In genomic region chr5:96714951-96715451, GRCh38 we compare ENCODE assay signal across 1 cellular context.
A peak's percentile ranks its signal among the peaks of the same experiment; 100 is the strongest.
TF ChIP-seq lines count a peak whose summit lies in the region.

No MANE protein-coding gene starts in this region.

TF ChIP-seq in HepG2, 621 proteins besides CTCF, POLR2A, EP300 and RAD21 (continued from another document and continues in another):
- TF ChIP-seq, protein P1, sequence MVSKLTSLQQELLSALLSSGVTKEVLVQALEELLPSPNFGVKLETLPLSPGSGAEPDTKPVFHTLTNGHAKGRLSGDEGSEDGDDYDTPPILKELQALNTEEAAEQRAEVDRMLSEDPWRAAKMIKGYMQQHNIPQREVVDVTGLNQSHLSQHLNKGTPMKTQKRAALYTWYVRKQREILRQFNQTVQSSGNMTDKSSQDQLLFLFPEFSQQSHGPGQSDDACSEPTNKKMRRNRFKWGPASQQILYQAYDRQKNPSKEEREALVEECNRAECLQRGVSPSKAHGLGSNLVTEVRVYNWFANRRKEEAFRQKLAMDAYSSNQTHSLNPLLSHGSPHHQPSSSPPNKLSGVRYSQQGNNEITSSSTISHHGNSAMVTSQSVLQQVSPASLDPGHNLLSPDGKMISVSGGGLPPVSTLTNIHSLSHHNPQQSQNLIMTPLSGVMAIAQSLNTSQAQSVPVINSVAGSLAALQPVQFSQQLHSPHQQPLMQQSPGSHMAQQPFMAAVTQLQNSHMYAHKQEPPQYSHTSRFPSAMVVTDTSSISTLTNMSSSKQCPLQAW (CRISPR knock-in tag; IDR thresholded peaks at IDR 0.05), result no peak
- no peak for TF ChIP-seq FOXP1 (IDR thresholded peaks at IDR 0.05)
- TF ChIP-seq FOXP1 (CRISPR knock-in tag; IDR thresholded peaks at IDR 0.05), result peak; percentile 80
- TF ChIP-seq ZNF24 (IDR thresholded peaks at IDR 0.05), result no peak
- peak; percentile 88 for TF ChIP-seq GATAD2A (CRISPR knock-in tag; IDR thresholded peaks at IDR 0.05)
- peak; percentile 27; the same call in 1 of the 2 replicates for TF ChIP-seq MIXL1 (CRISPR knock-in tag; IDR thresholded peaks at IDR 0.05)
- TF ChIP-seq ATF3 (CRISPR knock-in tag; IDR thresholded peaks at IDR 0.05), result peak; percentile 94
- peak; percentile 83 for TF ChIP-seq FOXA3 (CRISPR knock-in tag; IDR thresholded peaks at IDR 0.05)
- TF ChIP-seq MEF2D (CRISPR knock-in tag; IDR thresholded peaks at IDR 0.05), result 0 out of 2 replicates have a peak, but pooled peaks have one; percentile 29
- no peak for TF ChIP-seq TOE1 (CRISPR knock-in tag; IDR thresholded peaks at IDR 0.05)
- no peak for TF ChIP-seq PHF8 (CRISPR knock-in tag; IDR thresholded peaks at IDR 0.05)
- TF ChIP-seq KLF6 (CRISPR knock-in tag; IDR thresholded peaks at IDR 0.05), result 0 out of 2 replicates have a peak, but pooled peaks have one; percentile 65
- TF ChIP-seq NCOR1 (IDR thresholded peaks at IDR 0.05; ENCODE audit: borderline replicate concordance, low read length), result peak; percentile 91
- TF ChIP-seq ZNF331 (CRISPR knock-in tag; IDR thresholded peaks at IDR 0.05), result peak; percentile 62
- TF ChIP-seq ARID4A (CRISPR knock-in tag; IDR thresholded peaks at IDR 0.05; ENCODE audit: borderline replicate concordance), result peak; percentile 87
- TF ChIP-seq FOXC1 (CRISPR knock-in tag; IDR thresholded peaks at IDR 0.05; ENCODE audit: borderline replicate concordance), result no peak
- no peak for TF ChIP-seq JARID2 (CRISPR knock-in tag; IDR thresholded peaks at IDR 0.05; ENCODE audit: insufficient replicate concordance)
- no peak for TF ChIP-seq ZNF263 (CRISPR knock-in tag; IDR thresholded peaks at IDR 0.05)
- TF ChIP-seq, protein P2, sequence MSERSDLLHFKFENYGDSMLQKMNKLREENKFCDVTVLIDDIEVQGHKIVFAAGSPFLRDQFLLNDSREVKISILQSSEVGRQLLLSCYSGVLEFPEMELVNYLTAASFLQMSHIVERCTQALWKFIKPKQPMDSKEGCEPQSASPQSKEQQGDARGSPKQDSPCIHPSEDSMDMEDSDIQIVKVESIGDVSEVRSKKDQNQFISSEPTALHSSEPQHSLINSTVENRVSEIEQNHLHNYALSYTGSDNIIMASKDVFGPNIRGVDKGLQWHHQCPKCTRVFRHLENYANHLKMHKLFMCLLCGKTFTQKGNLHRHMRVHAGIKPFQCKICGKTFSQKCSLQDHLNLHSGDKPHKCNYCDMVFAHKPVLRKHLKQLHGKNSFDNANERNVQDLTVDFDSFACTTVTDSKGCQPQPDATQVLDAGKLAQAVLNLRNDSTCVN (CRISPR knock-in tag; IDR thresholded peaks at IDR 0.05; ENCODE audit: borderline replicate concordance), result no peak
- no peak for TF ChIP-seq NFATC3 (CRISPR knock-in tag; IDR thresholded peaks at IDR 0.05)
- no peak for TF ChIP-seq TBP (CRISPR knock-in tag; IDR thresholded peaks at IDR 0.05)
- TF ChIP-seq MBD4 (IDR thresholded peaks at IDR 0.05; ENCODE audit: borderline replicate concordance, low read length), result 0 out of 2 replicates have a peak, but pooled peaks have one; percentile 58
- TF ChIP-seq ZGPAT (CRISPR knock-in tag; IDR thresholded peaks at IDR 0.05), result peak; percentile 72
- TF ChIP-seq MAFF (IDR thresholded peaks at IDR 0.05; ENCODE audit: low read depth, low read length), result no peak
- TF ChIP-seq ZNF234 (CRISPR knock-in tag; conservative IDR thresholded peaks at IDR 0.05), result no peak
- no peak for TF ChIP-seq ZNF441 (CRISPR knock-in tag; IDR thresholded peaks at IDR 0.05; ENCODE audit: borderline replicate concordance)
- TF ChIP-seq, protein P3, sequence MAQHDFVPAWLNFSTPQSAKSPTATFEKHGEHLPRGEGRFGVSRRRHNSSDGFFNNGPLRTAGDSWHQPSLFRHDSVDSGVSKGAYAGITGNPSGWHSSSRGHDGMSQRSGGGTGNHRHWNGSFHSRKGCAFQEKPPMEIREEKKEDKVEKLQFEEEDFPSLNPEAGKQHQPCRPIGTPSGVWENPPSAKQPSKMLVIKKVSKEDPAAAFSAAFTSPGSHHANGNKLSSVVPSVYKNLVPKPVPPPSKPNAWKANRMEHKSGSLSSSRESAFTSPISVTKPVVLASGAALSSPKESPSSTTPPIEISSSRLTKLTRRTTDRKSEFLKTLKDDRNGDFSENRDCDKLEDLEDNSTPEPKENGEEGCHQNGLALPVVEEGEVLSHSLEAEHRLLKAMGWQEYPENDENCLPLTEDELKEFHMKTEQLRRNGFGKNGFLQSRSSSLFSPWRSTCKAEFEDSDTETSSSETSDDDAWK (CRISPR knock-in tag; IDR thresholded peaks at IDR 0.05), result no peak
- TF ChIP-seq TBX3 (IDR thresholded peaks at IDR 0.05; ENCODE audit: borderline replicate concordance), result no peak
- no peak for TF ChIP-seq ATM (IDR thresholded peaks at IDR 0.05; ENCODE audit: borderline replicate concordance)
- peak; percentile 92 for TF ChIP-seq FOXK1 (CRISPR knock-in tag; IDR thresholded peaks at IDR 0.05; ENCODE audit: borderline replicate concordance, low read depth)
- no peak for TF ChIP-seq RELA (CRISPR knock-in tag; IDR thresholded peaks at IDR 0.05)
- TF ChIP-seq TFE3 (CRISPR knock-in tag; IDR thresholded peaks at IDR 0.05), result peak; percentile 22; the same call in 1 of the 2 replicates
- TF ChIP-seq MTERF4 (CRISPR knock-in tag; IDR thresholded peaks at IDR 0.05), result no peak
- TF ChIP-seq ZFP36 (IDR thresholded peaks at IDR 0.05; ENCODE audit: borderline replicate concordance, low read depth, low read length, partially characterized antibody), result no peak
- no peak for TF ChIP-seq NKX3-1 (CRISPR knock-in tag; IDR thresholded peaks at IDR 0.05)
- no peak for TF ChIP-seq KDM5A (IDR thresholded peaks at IDR 0.05; ENCODE audit: borderline replicate concordance, low read length)
- TF ChIP-seq, protein P4, sequence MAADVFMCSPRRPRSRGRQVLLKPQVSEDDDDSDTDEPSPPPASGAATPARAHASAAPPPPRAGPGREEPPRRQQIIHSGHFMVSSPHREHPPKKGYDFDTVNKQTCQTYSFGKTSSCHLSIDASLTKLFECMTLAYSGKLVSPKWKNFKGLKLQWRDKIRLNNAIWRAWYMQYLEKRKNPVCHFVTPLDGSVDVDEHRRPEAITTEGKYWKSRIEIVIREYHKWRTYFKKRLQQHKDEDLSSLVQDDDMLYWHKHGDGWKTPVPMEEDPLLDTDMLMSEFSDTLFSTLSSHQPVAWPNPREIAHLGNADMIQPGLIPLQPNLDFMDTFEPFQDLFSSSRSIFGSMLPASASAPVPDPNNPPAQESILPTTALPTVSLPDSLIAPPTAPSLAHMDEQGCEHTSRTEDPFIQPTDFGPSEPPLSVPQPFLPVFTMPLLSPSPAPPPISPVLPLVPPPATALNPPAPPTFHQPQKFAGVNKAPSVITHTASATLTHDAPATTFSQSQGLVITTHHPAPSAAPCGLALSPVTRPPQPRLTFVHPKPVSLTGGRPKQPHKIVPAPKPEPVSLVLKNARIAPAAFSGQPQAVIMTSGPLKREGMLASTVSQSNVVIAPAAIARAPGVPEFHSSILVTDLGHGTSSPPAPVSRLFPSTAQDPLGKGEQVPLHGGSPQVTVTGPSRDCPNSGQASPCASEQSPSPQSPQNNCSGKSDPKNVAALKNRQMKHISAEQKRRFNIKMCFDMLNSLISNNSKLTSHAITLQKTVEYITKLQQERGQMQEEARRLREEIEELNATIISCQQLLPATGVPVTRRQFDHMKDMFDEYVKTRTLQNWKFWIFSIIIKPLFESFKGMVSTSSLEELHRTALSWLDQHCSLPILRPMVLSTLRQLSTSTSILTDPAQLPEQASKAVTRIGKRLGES (CRISPR knock-in tag; IDR thresholded peaks at IDR 0.05; ENCODE audit: borderline replicate concordance), result no peak
- TF ChIP-seq GATA4 (IDR thresholded peaks at IDR 0.05; ENCODE audit: borderline replicate concordance, low read depth), result no peak
- no peak for TF ChIP-seq CERS6 (CRISPR knock-in tag; IDR thresholded peaks at IDR 0.05)
- TF ChIP-seq ERF (CRISPR knock-in tag; IDR thresholded peaks at IDR 0.05), result no peak; the same call in 1 of the 2 replicates
- TF ChIP-seq RBM39 (IDR thresholded peaks at IDR 0.05; ENCODE audit: low read depth, low read length, poor library complexity, severe bottlenecking), result no peak
- TF ChIP-seq HDAC6 (IDR thresholded peaks at IDR 0.05; ENCODE audit: low read depth, low read length), result no peak
- TF ChIP-seq ZBTB3 (CRISPR knock-in tag; IDR thresholded peaks at IDR 0.05; ENCODE audit: borderline replicate concordance, low read depth), result 0 out of 2 replicates have a peak, but pooled peaks have one; percentile 45
- no peak for TF ChIP-seq ZNF713 (CRISPR knock-in tag; IDR thresholded peaks at IDR 0.05)
- no peak for TF ChIP-seq ZNF562 (CRISPR knock-in tag; IDR thresholded peaks at IDR 0.05; ENCODE audit: borderline replicate concordance)
- no peak for TF ChIP-seq ZNF878 (CRISPR knock-in tag; IDR thresholded peaks at IDR 0.05)
- TF ChIP-seq MXI1 (IDR thresholded peaks at IDR 0.05; ENCODE audit: borderline replicate concordance, low read depth, low read length), result peak; percentile 92; the same call in 2 of the 3 replicates
- 0 out of 2 replicates have a peak, but pooled peaks have one; percentile 44 for TF ChIP-seq KMT2B (CRISPR knock-in tag; IDR thresholded peaks at IDR 0.05)
- TF ChIP-seq, protein P5, sequence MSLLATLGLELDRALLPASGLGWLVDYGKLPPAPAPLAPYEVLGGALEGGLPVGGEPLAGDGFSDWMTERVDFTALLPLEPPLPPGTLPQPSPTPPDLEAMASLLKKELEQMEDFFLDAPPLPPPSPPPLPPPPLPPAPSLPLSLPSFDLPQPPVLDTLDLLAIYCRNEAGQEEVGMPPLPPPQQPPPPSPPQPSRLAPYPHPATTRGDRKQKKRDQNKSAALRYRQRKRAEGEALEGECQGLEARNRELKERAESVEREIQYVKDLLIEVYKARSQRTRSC (CRISPR knock-in tag; IDR thresholded peaks at IDR 0.05; ENCODE audit: low read depth), result no peak
